ENCODE assay signal across 2 cellular contexts in the genomic region with DNA sequence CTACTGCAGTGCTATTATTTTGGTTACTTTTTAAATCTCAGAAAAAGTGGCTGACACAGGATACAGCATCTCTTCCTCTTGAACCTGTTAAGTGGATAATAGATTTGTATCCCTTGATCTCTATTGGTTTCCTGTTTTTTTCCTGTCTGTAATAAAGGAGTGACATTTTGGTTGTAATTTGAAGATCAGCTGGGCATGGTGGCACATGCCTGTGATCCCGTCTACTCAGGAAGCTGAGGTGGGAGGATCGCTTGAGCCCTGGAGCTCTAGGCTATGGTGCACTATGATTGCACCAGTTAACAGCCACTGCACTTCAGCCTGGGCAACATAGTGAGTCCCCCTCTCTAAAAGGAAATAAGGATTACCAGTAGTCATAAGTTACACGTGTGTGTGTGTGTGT.
TF ChIP-seq lines count a peak whose summit lies in the region.

No MANE protein-coding gene starts in this region.

TF ChIP-seq in WTC11, 78 proteins besides CTCF, POLR2A, EP300 and RAD21:
- TF ChIP-seq, protein P1, sequence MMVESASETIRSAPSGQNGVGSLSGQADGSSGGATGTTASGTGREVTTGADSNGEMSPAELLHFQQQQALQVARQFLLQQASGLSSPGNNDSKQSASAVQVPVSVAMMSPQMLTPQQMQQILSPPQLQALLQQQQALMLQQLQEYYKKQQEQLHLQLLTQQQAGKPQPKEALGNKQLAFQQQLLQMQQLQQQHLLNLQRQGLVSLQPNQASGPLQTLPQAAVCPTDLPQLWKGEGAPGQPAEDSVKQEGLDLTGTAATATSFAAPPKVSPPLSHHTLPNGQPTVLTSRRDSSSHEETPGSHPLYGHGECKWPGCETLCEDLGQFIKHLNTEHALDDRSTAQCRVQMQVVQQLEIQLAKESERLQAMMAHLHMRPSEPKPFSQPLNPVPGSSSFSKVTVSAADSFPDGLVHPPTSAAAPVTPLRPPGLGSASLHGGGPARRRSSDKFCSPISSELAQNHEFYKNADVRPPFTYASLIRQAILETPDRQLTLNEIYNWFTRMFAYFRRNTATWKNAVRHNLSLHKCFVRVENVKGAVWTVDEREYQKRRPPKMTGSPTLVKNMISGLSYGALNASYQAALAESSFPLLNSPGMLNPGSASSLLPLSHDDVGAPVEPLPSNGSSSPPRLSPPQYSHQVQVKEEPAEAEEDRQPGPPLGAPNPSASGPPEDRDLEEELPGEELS (CRISPR knock-in tag; IDR thresholded peaks at IDR 0.05): no peak
- no peak for TF ChIP-seq CREM (CRISPR knock-in tag; IDR thresholded peaks at IDR 0.05)
- TF ChIP-seq, protein P2, sequence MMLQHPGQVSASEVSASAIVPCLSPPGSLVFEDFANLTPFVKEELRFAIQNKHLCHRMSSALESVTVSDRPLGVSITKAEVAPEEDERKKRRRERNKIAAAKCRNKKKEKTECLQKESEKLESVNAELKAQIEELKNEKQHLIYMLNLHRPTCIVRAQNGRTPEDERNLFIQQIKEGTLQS (CRISPR knock-in tag; conservative IDR thresholded peaks at IDR 0.05): no peak
- TF ChIP-seq, protein P3, sequence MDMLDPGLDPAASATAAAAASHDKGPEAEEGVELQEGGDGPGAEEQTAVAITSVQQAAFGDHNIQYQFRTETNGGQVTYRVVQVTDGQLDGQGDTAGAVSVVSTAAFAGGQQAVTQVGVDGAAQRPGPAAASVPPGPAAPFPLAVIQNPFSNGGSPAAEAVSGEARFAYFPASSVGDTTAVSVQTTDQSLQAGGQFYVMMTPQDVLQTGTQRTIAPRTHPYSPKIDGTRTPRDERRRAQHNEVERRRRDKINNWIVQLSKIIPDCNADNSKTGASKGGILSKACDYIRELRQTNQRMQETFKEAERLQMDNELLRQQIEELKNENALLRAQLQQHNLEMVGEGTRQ (CRISPR knock-in tag; IDR thresholded peaks at IDR 0.05): no peak
- no peak for TF ChIP-seq ZNF219 (CRISPR knock-in tag; IDR thresholded peaks at IDR 0.05; ENCODE audit: borderline replicate concordance)
- no peak for TF ChIP-seq ATF1 (CRISPR knock-in tag; IDR thresholded peaks at IDR 0.05)
- no peak for TF ChIP-seq FOXP1 (CRISPR knock-in tag; IDR thresholded peaks at IDR 0.05; ENCODE audit: borderline replicate concordance)
- TF ChIP-seq ETV6 (CRISPR knock-in tag; IDR thresholded peaks at IDR 0.05): no peak
- TF ChIP-seq, protein P4, sequence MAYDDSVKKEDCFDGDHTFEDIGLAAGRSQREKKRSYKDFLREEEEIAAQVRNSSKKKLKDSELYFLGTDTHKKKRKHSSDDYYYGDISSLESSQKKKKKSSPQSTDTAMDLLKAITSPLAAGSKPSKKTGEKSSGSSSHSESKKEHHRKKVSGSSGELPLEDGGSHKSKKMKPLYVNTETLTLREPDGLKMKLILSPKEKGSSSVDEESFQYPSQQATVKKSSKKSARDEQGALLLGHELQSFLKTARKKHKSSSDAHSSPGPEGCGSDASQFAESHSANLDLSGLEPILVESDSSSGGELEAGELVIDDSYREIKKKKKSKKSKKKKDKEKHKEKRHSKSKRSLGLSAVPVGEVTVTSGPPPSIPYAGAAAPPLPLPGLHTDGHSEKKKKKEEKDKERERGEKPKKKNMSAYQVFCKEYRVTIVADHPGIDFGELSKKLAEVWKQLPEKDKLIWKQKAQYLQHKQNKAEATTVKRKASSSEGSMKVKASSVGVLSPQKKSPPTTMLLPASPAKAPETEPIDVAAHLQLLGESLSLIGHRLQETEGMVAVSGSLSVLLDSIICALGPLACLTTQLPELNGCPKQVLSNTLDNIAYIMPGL (CRISPR knock-in tag; IDR thresholded peaks at IDR 0.05): no peak
- no peak for TF ChIP-seq EMX1 (CRISPR knock-in tag; IDR thresholded peaks at IDR 0.05)
- TF ChIP-seq, protein P5, sequence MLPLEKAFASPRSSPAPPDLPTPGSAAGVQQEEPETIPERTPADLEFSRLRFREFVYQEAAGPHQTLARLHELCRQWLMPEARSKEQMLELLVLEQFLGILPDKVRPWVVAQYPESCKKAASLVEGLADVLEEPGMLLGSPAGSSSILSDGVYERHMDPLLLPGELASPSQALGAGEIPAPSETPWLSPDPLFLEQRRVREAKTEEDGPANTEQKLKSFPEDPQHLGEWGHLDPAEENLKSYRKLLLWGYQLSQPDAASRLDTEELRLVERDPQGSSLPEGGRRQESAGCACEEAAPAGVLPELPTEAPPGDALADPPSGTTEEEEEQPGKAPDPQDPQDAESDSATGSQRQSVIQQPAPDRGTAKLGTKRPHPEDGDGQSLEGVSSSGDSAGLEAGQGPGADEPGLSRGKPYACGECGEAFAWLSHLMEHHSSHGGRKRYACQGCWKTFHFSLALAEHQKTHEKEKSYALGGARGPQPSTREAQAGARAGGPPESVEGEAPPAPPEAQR (CRISPR knock-in tag; IDR thresholded peaks at IDR 0.05): no peak
- TF ChIP-seq ZBTB21 (CRISPR knock-in tag; IDR thresholded peaks at IDR 0.05; ENCODE audit: borderline replicate concordance): no peak
- TF ChIP-seq TP53 (CRISPR knock-in tag; IDR thresholded peaks at IDR 0.05): no peak
- no peak for TF ChIP-seq MYBL2 (CRISPR knock-in tag; IDR thresholded peaks at IDR 0.05)
- TF ChIP-seq IRF2 (CRISPR knock-in tag; IDR thresholded peaks at IDR 0.05; ENCODE audit: borderline replicate concordance, low read depth): no peak

TF ChIP-seq in endothelial cell of umbilical vein, 7 proteins besides CTCF, POLR2A, EP300 and RAD21:
- TF ChIP-seq EZH2 (IDR thresholded peaks at IDR 0.05; ENCODE audit: borderline replicate concordance, low read depth, low read length, severe bottlenecking): no peak
- TF ChIP-seq, protein P6, sequence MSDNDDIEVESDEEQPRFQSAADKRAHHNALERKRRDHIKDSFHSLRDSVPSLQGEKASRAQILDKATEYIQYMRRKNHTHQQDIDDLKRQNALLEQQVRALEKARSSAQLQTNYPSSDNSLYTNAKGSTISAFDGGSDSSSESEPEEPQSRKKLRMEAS (IDR thresholded peaks at IDR 0.05; ENCODE audit: insufficient read depth, insufficient read length): no peak
- no peak for TF ChIP-seq MYC (IDR thresholded peaks at IDR 0.05; ENCODE audit: low read depth, low read length)
- no peak for TF ChIP-seq FOS (IDR thresholded peaks at IDR 0.05; ENCODE audit: borderline replicate concordance, insufficient read depth, low read length)
- TF ChIP-seq GATA2 (IDR thresholded peaks at IDR 0.05; ENCODE audit: insufficient read depth, insufficient read length, low read depth, low read length): no peak
- TF ChIP-seq JUN (IDR thresholded peaks at IDR 0.05; ENCODE audit: borderline replicate concordance, insufficient read depth, insufficient read length, low read depth): no peak
- no peak for TF ChIP-seq POLR2AphosphoS5 (IDR thresholded peaks at IDR 0.05; ENCODE audit: insufficient read depth, low read depth, low read length)
